Comparison of ENCODE assay signal across 23 cellular contexts in genomic region chr20:826695-827323, GRCh38. TPM values are rescaled to one million over a fixed set of nuclear protein-coding genes. Genes with fewer than 3 reads are reported as not detected.
DNase-seq lines count a peak whose midpoint lies in the region; ATAC-seq, FAIRE-seq and TF ChIP-seq lines count a peak whose summit lies in the region.
"Had no signal": no experiment of that assay in that cellular context is flagged by ENCODE, and none has a peak within 500 bp of the region (broad histone marks: within the 10 kb centered on the region; RNA-seq: fewer than 3 reads in every experiment).

No MANE protein-coding gene starts in this region.

- no peak for TF ChIP-seq CTCF in Peyer's patch (IDR thresholded peaks at IDR 0.05)

- no peaks in the 10 kb centered on the region for H4K20me1 ChIP-seq in BLaER1 treated with 17β-estradiol and CSF1 and Interleukin-3, amounts not matched to agents 10 nM and 100 nM

- TF ChIP-seq POLR2A in Peyer's patch (IDR thresholded peaks at IDR 0.05) = no peak

- H3K9ac ChIP-seq in BLaER1 treated with 17β-estradiol and CSF1 and Interleukin-3, amounts not matched to agents 10 nM and 100 nM = no peak overlapping the region

- no peak for FAIRE-seq in HTR-8/SVneo (lab: Jason Lieb, UNC)
- FAIRE-seq: A549, GM12878, GM19239 had no signal

- peak overlapping the region in 4 of 11 experiments; percentile 5 to 64 (median 36); a peak in 4 of 22 replicates for H3K27ac ChIP-seq in BLaER1 treated with 17β-estradiol and CSF1 and Interleukin-3, amounts not matched to agents 10 nM and 100 nM
- H3K27ac ChIP-seq in Peyer's patch = peak overlapping the region in 1 of 4 donors; percentile 30
- H3K27ac ChIP-seq: A549 had no signal

- H3K36me3 ChIP-seq in BLaER1 treated with 17β-estradiol and CSF1 and Interleukin-3, amounts not matched to agents 10 nM and 100 nM = no peaks in the 10 kb centered on the region
- no peaks in the 10 kb centered on the region for H3K36me3 ChIP-seq in Peyer's patch

- H3K27me3 ChIP-seq in BLaER1 treated with 17β-estradiol and CSF1 and Interleukin-3, amounts not matched to agents 10 nM and 100 nM = no peaks in the 10 kb centered on the region
- no peaks in the 10 kb centered on the region for H3K27me3 ChIP-seq in Peyer's patch

- DNase-seq in Peyer's patch (peak in 2 of 3 donors; percentile 5 to 23), left lobe of liver (ENCODE audit: low spot score) (peak; percentile 12), HTR-8/SVneo (ENCODE audit: insufficient read length, low spot score) (no peak), NCI-H2107 treated with DMSO at 0.1 percent for 48 hours (lab: John Stamatoyannopoulos, UW; ENCODE audit: unreplicated experiment) (no peak), NCI-H1694 (lab: John Stamatoyannopoulos, UW) (no peak)
- DNase-seq in stimulated activated CD8-positive, alpha-beta memory T cell treated with anti-CD3 and anti-CD28 coated beads, Interleukin-4, amount 100 ng/mL, for 48 hours = peak; percentile 10
- DNase-seq: Calu3; CD4-positive, alpha-beta T cell; DMS79; GOT3; HFFc6; KBM-7; NCI-H1092 treated with DMSO at 0.1 percent for 48 hours; NCI-H1694 treated with DMSO at 0.1 percent for 48 hours; NCI-H2171; NCI-H510A; SHP77 treated with DMSO at 0.1 percent for 48 hours had no signal

- peak overlapping the region; percentile 57 to 76 (median 69); a peak in 20 of 22 replicates for H3K4me2 ChIP-seq in BLaER1 treated with 17β-estradiol and CSF1 and Interleukin-3, amounts not matched to agents 10 nM and 100 nM
- H3K4me2 ChIP-seq: A549 had no signal

- ATAC-seq in left lobe of liver (no peak), GM19463 (IDR thresholded peaks at IDR 0.05; ENCODE audit: unreplicated experiment) (no peak)
- ATAC-seq: GM12878 had no signal

- H3K4me1 ChIP-seq in BLaER1 treated with 17β-estradiol and CSF1 and Interleukin-3, amounts not matched to agents 10 nM and 100 nM = peaks cover 41 to 70% (median 51%) of the 10 kb centered on the region in 10 experiments
- H3K4me1 ChIP-seq in Peyer's patch = peaks cover 0 to 24% (median 0%) of the 10 kb centered on the region in 4 donors
- H3K4me1 ChIP-seq: A549 had no signal

- 0 out of 20 replicates have a peak overlapping the region, but pooled peaks of 1 of the 10 experiments have one; percentile 3 for H3K4me3 ChIP-seq in BLaER1 treated with 17β-estradiol and CSF1 and Interleukin-3, amounts not matched to agents 10 nM and 100 nM
- H3K4me3 ChIP-seq in Peyer's patch = no peak overlapping the region
- H3K4me3 ChIP-seq: A549, GM12878 had no signal

- H3K9me3 ChIP-seq in BLaER1 treated with 17β-estradiol and CSF1 and Interleukin-3, amounts not matched to agents 10 nM and 100 nM (replicated peaks in 1 of 11) = peaks cover 5 to 19% (median 14%) of the 10 kb centered on the region in 11 experiments; a peak in 17 of 22 replicates
- no peaks in the 10 kb centered on the region for H3K9me3 ChIP-seq in Peyer's patch
- H3K9me3 ChIP-seq: A549 had no signal

RNA-seq across cellular contexts. Expression of gene FAM110A, which starts 6.7 kb away (rescaled TPM):
- total RNA-seq in Peyer's patch (10 to 100 TPM in 2 of 4 donors, 1 to 10 TPM in 2; 5.1 to 15.7 (median 12.7) TPM), left lobe of liver (1.7 TPM)

RNA-seq across cellular contexts. Expression of gene SLC52A3, which starts 58.5 kb away (rescaled TPM):
- total RNA-seq in Peyer's patch (100 to 1,000 TPM in 1 of 4 donors, 10 to 100 TPM in 3; 15.7 to 176 (median 26.0) TPM), left lobe of liver (0.18 TPM)
- total RNA-seq: CD4-positive, alpha-beta T cell; G401; GM12878 had no signal

Comparison
In these comparisons a context has a peak if more than half of its experiments do, and no peak if none do; other contexts are left out.
1. DNase-seq: peak in Peyer's patch (2 of 3), left lobe of liver (single experiment) and stimulated activated CD8-positive, alpha-beta memory T cell treated with anti-CD3 and anti-CD28 coated beads, Interleukin-4, amount 100 ng/mL, for 48 hours (single experiment); none in HTR-8/SVneo (single experiment), NCI-H2107 treated with DMSO at 0.1 percent for 48 hours (single experiment) and NCI-H1694 (single experiment).
2. RNA of gene SLC52A3, which starts 58.5 kb away (total RNA-seq): 15.7 to 176 TPM in Peyer's patch; 0.18 TPM in left lobe of liver (single experiment); every median in the first group is over 10 times any median in the second.